ENCODE assay signal across 8 cellular contexts in the genomic region with DNA sequence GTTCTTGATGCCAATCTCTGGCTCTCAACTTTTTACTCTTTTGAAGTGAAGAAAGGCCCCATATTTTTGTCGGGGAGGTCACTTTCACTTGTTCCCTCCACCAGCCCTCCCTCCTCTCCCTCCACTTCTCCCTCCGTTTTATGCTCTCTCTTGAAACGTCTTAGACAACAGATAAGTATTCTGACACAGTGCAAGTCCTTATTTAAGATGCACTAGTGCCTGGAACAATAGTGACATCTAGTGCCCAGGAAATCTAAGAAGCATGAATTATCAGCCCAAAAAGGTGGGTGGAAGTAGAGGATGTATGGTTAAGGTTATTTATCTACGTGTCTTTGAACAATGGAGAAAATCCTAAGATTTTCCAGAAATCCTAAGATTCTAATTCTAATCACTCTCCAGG. TPM values are rescaled to one million over a fixed set of nuclear protein-coding genes. Genes with fewer than 3 reads are reported as not detected.
DNase-seq lines count a peak whose midpoint lies in the region; ATAC-seq and TF ChIP-seq lines count a peak whose summit lies in the region.

No MANE protein-coding gene starts in this region.

- H3K27me3 Mint-ChIP-seq in activated CD4-positive, alpha-beta T cell treated with anti-CD3 and anti-CD28 coated beads for 36 hours = no peaks in the 10 kb centered on the region

- no peak overlapping the region for H3K27ac Mint-ChIP-seq in activated CD4-positive, alpha-beta T cell treated with anti-CD3 and anti-CD28 coated beads for 36 hours

- H3K4me2 ChIP-seq in KMS-11 = no peak overlapping the region

- no peaks in the 10 kb centered on the region for H3K79me2 ChIP-seq in KMS-11 (ENCODE audit: insufficient read depth, low read depth)

- peak; percentile 88 for ATAC-seq in activated CD4-positive, alpha-beta T cell treated with anti-CD3 and anti-CD28 coated beads for 36 hours
- ATAC-seq in HG03097 (IDR thresholded peaks at IDR 0.05; ENCODE audit: low FRiP score, unreplicated experiment) = no peak
- ATAC-seq in GM19023 (IDR thresholded peaks at IDR 0.05; ENCODE audit: unreplicated experiment) = no peak

- POLR2A ChIA-PET in activated CD4-positive, alpha-beta T cell treated with anti-CD3 and anti-CD28 coated beads for 36 hours (lab: Charles Lee) = no interaction called here

- H3K36me3 ChIP-seq in KMS-11 (ENCODE audit: insufficient read depth) = no peaks in the 10 kb centered on the region; the same call in 1 of the 2 replicates

- H3K4me3 Mint-ChIP-seq in activated CD4-positive, alpha-beta T cell treated with anti-CD3 and anti-CD28 coated beads for 36 hours = no peak overlapping the region

- H3K9me3 Mint-ChIP-seq in activated CD4-positive, alpha-beta T cell treated with anti-CD3 and anti-CD28 coated beads for 36 hours (ENCODE audit: low read depth) = no peaks in the 10 kb centered on the region

- CTCF ChIA-PET in activated CD4-positive, alpha-beta T cell treated with anti-CD3 and anti-CD28 coated beads for 36 hours (lab: Charles Lee) = interaction anchor here (0.7 to 1.5 kb wide), 10 partner anchors 10 to 217 kb away, joined by 3 to 8 read pairs (median 3); no protein-coding TSS in a partner anchor

- DNase-seq in activated CD4-positive, alpha-beta T cell treated with anti-CD3 and anti-CD28 coated beads for 36 hours = no peak
- DNase-seq in activated CD4-positive, alpha-beta T cell treated with anti-CD3 and anti-CD28 coated beads, Interleukin-2, amount 50 U/mL, for 4 hours = no peak
- peak; percentile 88 for DNase-seq in globus pallidus (ENCODE audit: low spot score)
- peak; percentile 82 for DNase-seq in renal cortical epithelial cell (ENCODE audit: low read depth)

- H3K36me3 Mint-ChIP-seq in activated CD4-positive, alpha-beta T cell treated with anti-CD3 and anti-CD28 coated beads for 36 hours (ENCODE audit: low read depth) = peaks cover 51% of the 10 kb centered on the region

- H3K27me3 ChIP-seq in KMS-11 (ENCODE audit: insufficient read depth, low read depth) = no peaks in the 10 kb centered on the region

- H3K4me1 Mint-ChIP-seq in activated CD4-positive, alpha-beta T cell treated with anti-CD3 and anti-CD28 coated beads for 36 hours = no peaks in the 10 kb centered on the region

- TF ChIP-seq CTCF in KMS-11 (conservative IDR thresholded peaks at IDR 0.05; ENCODE audit: low read depth, low read length) (peak; percentile 58), WI38 (IDR thresholded peaks at IDR 0.05; ENCODE audit: low read depth, low read length) (peak; percentile 33; the same call in 1 of the 2 replicates)

- no peak overlapping the region for H3K9ac ChIP-seq in KMS-11

- H3K27ac ChIP-seq in KMS-11 = no peak overlapping the region

- intact Hi-C loops in activated CD4-positive, alpha-beta T cell treated with anti-CD3 and anti-CD28 coated beads for 36 hours (cut with DNase I, micrococcal nuclease) = loop anchor here (1.0 to 10.0 kb wide), 5 partner anchors 76 to 303 kb away; partner anchors contain the start of genes CPNE2 (in 1 of the 2) and SLC12A3 (in 1 of the 2)

- peaks cover 42% of the 10 kb centered on the region for H3K4me1 ChIP-seq in KMS-11 (ENCODE audit: low read depth, poor library complexity, severe bottlenecking)

- no peak overlapping the region for H3K4me3 ChIP-seq in KMS-11 (IDR thresholded peaks at IDR 0.05; ENCODE audit: insufficient read depth, low read depth, low read length)
- no peak overlapping the region for H3K4me3 ChIP-seq in WI38 (ENCODE audit: low read depth, low read length)

- no peaks in the 10 kb centered on the region for H4K20me1 ChIP-seq in KMS-11 (ENCODE audit: insufficient read depth)

- no peak overlapping the region for H2AFZ ChIP-seq in KMS-11 (ENCODE audit: low read depth)

RNA-seq across cellular contexts. Expression of gene PSME3IP1, which starts 17.9 kb away (rescaled TPM):
- total RNA-seq in activated CD4-positive, alpha-beta T cell treated with anti-CD3 and anti-CD28 coated beads for 36 hours = 100 to 1,000 TPM; 111 to 156 TPM
- total RNA-seq in renal cortical epithelial cell = 92.2 and 93.6 TPM in 2 replicates

RNA-seq across cellular contexts. Expression of gene RSPRY1, which starts 18.2 kb away (rescaled TPM):
- 10 to 100 TPM; 24.6 to 30.2 TPM for total RNA-seq in activated CD4-positive, alpha-beta T cell treated with anti-CD3 and anti-CD28 coated beads for 36 hours
- total RNA-seq in renal cortical epithelial cell = 73.8 and 91.1 TPM in 2 replicates

Comparison
In these comparisons a context has a peak if more than half of its experiments do, and no peak if none do; other contexts are left out.
1. DNase-seq: peak in globus pallidus (single experiment) and renal cortical epithelial cell (single experiment); none in activated CD4-positive, alpha-beta T cell treated with anti-CD3 and anti-CD28 coated beads for 36 hours (single experiment) and activated CD4-positive, alpha-beta T cell treated with anti-CD3 and anti-CD28 coated beads, Interleukin-2, amount 50 U/mL, for 4 hours (0 of 2).